Comparison of ENCODE assay signal across 22 cellular contexts in genomic region chr11:57571631-57572030, GRCh38. TPM values are rescaled to one million over a fixed set of nuclear protein-coding genes. Genes with fewer than 3 reads are reported as not detected.
DNase-seq lines count a peak whose midpoint lies in the region; ATAC-seq lines count a peak whose summit lies in the region.
"Had no signal": no experiment of that assay in that cellular context is flagged by ENCODE, and none has a peak within 500 bp of the region (broad histone marks: within the 10 kb centered on the region; RNA-seq: fewer than 3 reads in every experiment).

No MANE protein-coding gene starts in this region.

- H3K4me3 Mint-ChIP-seq in activated naive CD4-positive, alpha-beta T cell treated with anti-CD3 and anti-CD28 coated beads for 36 hours = no peak overlapping the region

- no peak for ATAC-seq in activated naive CD4-positive, alpha-beta T cell treated with anti-CD3 and anti-CD28 coated beads, Interleukin-2, amount 50 U/mL, for 72 hours
- ATAC-seq in left cardiac atrium = no peak
- ATAC-seq: activated CD4-positive, CD25-positive, alpha-beta regulatory T cell treated with anti-CD3 and anti-CD28 coated beads, Interleukin-2, amount 50 U/mL, for 24 hours; body of pancreas; gastrocnemius medialis; left ventricle myocardium superior; sciatic nerve had no signal

- no peak for DNase-seq in activated naive CD4-positive, alpha-beta T cell treated with anti-CD3 and anti-CD28 coated beads, Interleukin-2, amount 50 U/mL, for 72 hours (ENCODE audit: low spot score in 2 of 2)
- no peak for DNase-seq in activated naive CD4-positive, alpha-beta T cell treated with anti-CD3 and anti-CD28 coated beads for 36 hours
- DNase-seq in OCI-M1 (lab: John Stamatoyannopoulos, UW) (peak; percentile 56), pons (ENCODE audit: low spot score) (peak; percentile 14), caudate nucleus (lab: John Stamatoyannopoulos, UW) (no peak), left cardiac atrium (no peak)
- DNase-seq: activated naive CD4-positive, alpha-beta T cell treated with anti-CD3 and anti-CD28 coated beads, Interleukin-2, amount 50 U/mL, for 16 hours; body of pancreas; gastrocnemius medialis; left ventricle myocardium superior; NCI-H1092 treated with DMSO at 0.1 percent for 48 hours; RPMI8226; T-helper 1 cell had no signal

- H3K27ac ChIP-seq in caudate nucleus (ENCODE audit: low read depth, low read length) = no peak overlapping the region
- H3K27ac ChIP-seq: body of pancreas, coronary artery, epithelial cell of prostate, gastrocnemius medialis had no signal

- H3K27ac Mint-ChIP-seq in activated naive CD4-positive, alpha-beta T cell treated with anti-CD3 and anti-CD28 coated beads, Interleukin-2, amount 50 U/mL, for 72 hours = peak overlapping the region; percentile 36 to 46
- H3K27ac Mint-ChIP-seq in activated naive CD4-positive, alpha-beta T cell treated with anti-CD3 and anti-CD28 coated beads for 36 hours = no peak overlapping the region

- CTCF ChIA-PET in activated naive CD4-positive, alpha-beta T cell treated with anti-CD3 and anti-CD28 coated beads for 36 hours (lab: Charles Lee) = interaction anchor here (9.5 kb wide), 1 partner anchor 69 kb away, joined by 258 read pairs; no protein-coding TSS in a partner anchor

- H3K9me3 Mint-ChIP-seq in activated naive CD4-positive, alpha-beta T cell treated with anti-CD3 and anti-CD28 coated beads, Interleukin-2, amount 50 U/mL, for 72 hours = no peaks in the 10 kb centered on the region
- H3K9me3 Mint-ChIP-seq in activated naive CD4-positive, alpha-beta T cell treated with anti-CD3 and anti-CD28 coated beads for 36 hours = no peaks in the 10 kb centered on the region

- peaks cover 11 to 13% of the 10 kb centered on the region in 2 donors for H3K36me3 Mint-ChIP-seq in activated naive CD4-positive, alpha-beta T cell treated with anti-CD3 and anti-CD28 coated beads, Interleukin-2, amount 50 U/mL, for 72 hours
- peaks cover 3% of the 10 kb centered on the region for H3K36me3 Mint-ChIP-seq in activated naive CD4-positive, alpha-beta T cell treated with anti-CD3 and anti-CD28 coated beads for 36 hours (ENCODE audit: low read depth)

- H3K27me3 Mint-ChIP-seq in activated naive CD4-positive, alpha-beta T cell treated with anti-CD3 and anti-CD28 coated beads for 36 hours (ENCODE audit: low read depth) = peaks cover 4% of the 10 kb centered on the region

- H3K4me1 Mint-ChIP-seq in activated naive CD4-positive, alpha-beta T cell treated with anti-CD3 and anti-CD28 coated beads for 36 hours (ENCODE audit: low read depth) = peaks cover 11% of the 10 kb centered on the region

- intact Hi-C loops in activated naive CD4-positive, alpha-beta T cell treated with anti-CD3 and anti-CD28 coated beads for 36 hours (cut with micrococcal nuclease) = no loop called here
- intact Hi-C loops in left cardiac atrium (cut with DNase I) = no loop called here

RNA-seq across cellular contexts. Expression of gene UBE2L6, which starts 4.2 kb away (rescaled TPM):
- total RNA-seq in activated naive CD4-positive, alpha-beta T cell treated with anti-CD3 and anti-CD28 coated beads, Interleukin-2, amount 50 U/mL, for 72 hours = 100 to 1,000 TPM; 122 to 188 TPM
- total RNA-seq in activated naive CD4-positive, alpha-beta T cell treated with anti-CD3 and anti-CD28 coated beads for 36 hours = 100 to 1,000 TPM; 187 to 194 TPM
- total RNA-seq in left cardiac atrium = 10 to 100 TPM; 28.9 to 30.0 TPM

RNA-seq across cellular contexts. Expression of gene SERPING1, which starts 25.9 kb away (rescaled TPM):
- total RNA-seq in activated naive CD4-positive, alpha-beta T cell treated with anti-CD3 and anti-CD28 coated beads, Interleukin-2, amount 50 U/mL, for 72 hours = 1 to 10 TPM in 1 of 2 donors, not detected in 1; 1.6 TPM
- total RNA-seq in activated naive CD4-positive, alpha-beta T cell treated with anti-CD3 and anti-CD28 coated beads for 36 hours = under 1 TPM; 0.17 to 0.43 TPM
- total RNA-seq in left cardiac atrium = 100 to 1,000 TPM; 198 to 266 TPM
- total RNA-seq: Daoy had no signal

RNA-seq across cellular contexts. Expression of gene SMTNL1, which starts 34.2 kb away (rescaled TPM):
- total RNA-seq in activated naive CD4-positive, alpha-beta T cell treated with anti-CD3 and anti-CD28 coated beads, Interleukin-2, amount 50 U/mL, for 72 hours = not detected
- not detected for total RNA-seq in activated naive CD4-positive, alpha-beta T cell treated with anti-CD3 and anti-CD28 coated beads for 36 hours
- total RNA-seq in left cardiac atrium = not detected
- total RNA-seq: A673, body of pancreas, Daoy, left ventricle myocardium superior, mucosa of gallbladder, osteoblast, sciatic nerve, subcutaneous adipose tissue had no signal

RNA-seq across cellular contexts. Expression of gene TIMM10, which starts 41.1 kb away (rescaled TPM):
- 10 to 100 TPM; 86.8 to 90.1 TPM for total RNA-seq in activated naive CD4-positive, alpha-beta T cell treated with anti-CD3 and anti-CD28 coated beads, Interleukin-2, amount 50 U/mL, for 72 hours
- total RNA-seq in activated naive CD4-positive, alpha-beta T cell treated with anti-CD3 and anti-CD28 coated beads for 36 hours = 100 to 1,000 TPM; 131 to 136 TPM
- total RNA-seq in left cardiac atrium = 10 to 100 TPM; 58.0 to 58.9 TPM

RNA-seq across cellular contexts. Expression of gene SLC43A1, which starts 56.1 kb away (rescaled TPM):
- total RNA-seq in activated naive CD4-positive, alpha-beta T cell treated with anti-CD3 and anti-CD28 coated beads, Interleukin-2, amount 50 U/mL, for 72 hours = 10 to 100 TPM; 11.4 to 26.0 TPM
- 10 to 100 TPM; 26.5 to 29.7 TPM for total RNA-seq in activated naive CD4-positive, alpha-beta T cell treated with anti-CD3 and anti-CD28 coated beads for 36 hours
- total RNA-seq in left cardiac atrium = 1 to 10 TPM; 5.8 to 7.2 TPM

Comparison
In these comparisons a context has a peak if more than half of its experiments do, and no peak if none do; other contexts are left out.
1. DNase-seq: peak in OCI-M1 (single experiment) and pons (single experiment); none in activated naive CD4-positive, alpha-beta T cell treated with anti-CD3 and anti-CD28 coated beads, Interleukin-2, amount 50 U/mL, for 72 hours (0 of 2), activated naive CD4-positive, alpha-beta T cell treated with anti-CD3 and anti-CD28 coated beads for 36 hours (single experiment), caudate nucleus (0 of 61) and left cardiac atrium (single experiment).
2. RNA of gene SERPING1, which starts 25.9 kb away (total RNA-seq): 198 to 266 TPM in left cardiac atrium; 1.6 TPM in activated naive CD4-positive, alpha-beta T cell treated with anti-CD3 and anti-CD28 coated beads, Interleukin-2, amount 50 U/mL, for 72 hours and 0.17 to 0.43 TPM in activated naive CD4-positive, alpha-beta T cell treated with anti-CD3 and anti-CD28 coated beads for 36 hours; every median in the first group is over 10 times any median in the second.